In the genomic region with DNA sequence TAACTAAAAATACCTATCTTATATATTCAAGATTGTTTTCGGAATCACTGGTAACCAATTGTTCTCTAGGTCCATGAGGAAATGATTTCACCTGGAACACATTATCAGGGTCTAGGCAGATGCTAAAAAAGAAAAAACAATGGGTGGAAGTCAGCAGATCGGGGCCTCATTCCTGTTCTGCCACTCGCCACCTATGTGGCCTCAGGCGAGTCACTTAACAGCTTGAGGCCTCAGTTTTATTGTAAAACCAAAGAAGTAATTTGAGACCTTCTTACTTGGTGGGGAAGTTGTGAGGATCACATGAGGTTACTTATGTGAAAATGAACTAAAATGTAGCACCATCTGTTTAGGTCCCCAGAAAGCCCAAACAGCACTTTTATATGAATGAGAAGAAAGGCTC, we compare ENCODE assay signal across 13 cellular contexts. TPM values are rescaled to one million over a fixed set of nuclear protein-coding genes. Genes with fewer than 3 reads are reported as not detected.
A peak's percentile ranks its signal among the peaks of the same experiment; 100 is the strongest.
DNase-seq lines count a peak whose midpoint lies in the region; ATAC-seq and TF ChIP-seq lines count a peak whose summit lies in the region.
"Had no signal": no experiment of that assay in that cellular context is flagged by ENCODE, and none has a peak within 500 bp of the region (broad histone marks: within the 10 kb centered on the region; RNA-seq: fewer than 3 reads in every experiment).

No MANE protein-coding gene starts in this region.

- peaks cover 10 to 17% of the 10 kb centered on the region in 2 donors for H3K4me1 Mint-ChIP-seq in natural killer cell treated with Interleukin-12 subunit alpha and Interleukin-12 subunit beta and Interleukin-15 and Interleukin-18, amount 100 ng/mL, for 72 hours (ENCODE audit: low read depth in 2 of 2)
- peaks cover 16% of the 10 kb centered on the region for H3K4me1 Mint-ChIP-seq in CD8-positive, alpha-beta T cell (ENCODE audit: low read depth)

- CTCF ChIA-PET in CD8-positive, alpha-beta T cell (lab: Charles Lee): no interaction called here

- DNase-seq in DMS 273 (lab: John Stamatoyannopoulos, UW; ENCODE audit: unreplicated experiment): peak; percentile 82
- DNase-seq in H7: peak; percentile 58
- DNase-seq in NCI-H69 (lab: John Stamatoyannopoulos, UW): peak; percentile 85
- peak; percentile 15 for DNase-seq in iris pigment epithelial cell (ENCODE audit: low read depth)
- DNase-seq in natural killer cell treated with Interleukin-12 subunit alpha and Interleukin-12 subunit beta and Interleukin-15 and Interleukin-18, amount 100 ng/mL, for 72 hours (ENCODE audit: low spot score): no peak
- no peak for DNase-seq in CD8-positive, alpha-beta T cell
- DNase-seq: amygdala, C1 segment of cervical spinal cord, esophagus squamous epithelium had no signal

- no peak for ATAC-seq in natural killer cell treated with Interleukin-12 subunit alpha and Interleukin-12 subunit beta and Interleukin-15 and Interleukin-18, amount 100 ng/mL, for 72 hours
- ATAC-seq in SK-N-SH treated with all-trans-retinoic acid at 6 μM for 48 hours (no peak), GM18517 (IDR thresholded peaks at IDR 0.05; ENCODE audit: unreplicated experiment) (no peak)
- ATAC-seq in CD8-positive, alpha-beta T cell: no peak

- no peak overlapping the region for H3K4me3 Mint-ChIP-seq in natural killer cell treated with Interleukin-12 subunit alpha and Interleukin-12 subunit beta and Interleukin-15 and Interleukin-18, amount 100 ng/mL, for 72 hours
- no peak overlapping the region for H3K4me3 Mint-ChIP-seq in CD8-positive, alpha-beta T cell
- H3K4me3 Mint-ChIP-seq: stimulated activated naive CD8-positive, alpha-beta T cell treated with anti-CD3 and anti-CD28 coated beads, Interleukin-15, Interleukin-2, amounts not matched to agents 100 ng/mL and 50 ng/mL, for 24 hours had no signal

- H3K36me3 ChIP-seq in H7 (replicated peaks; ENCODE audit: control insufficient read depth, insufficient read depth, low read length): no peaks in the 10 kb centered on the region; the same call in 1 of the 2 replicates
- no peaks in the 10 kb centered on the region for H3K36me3 ChIP-seq in CD8-positive, alpha-beta T cell (ENCODE audit: insufficient read depth, low read length)
- H3K36me3 ChIP-seq: esophagus squamous epithelium had no signal

- H3K27me3 Mint-ChIP-seq in natural killer cell treated with Interleukin-12 subunit alpha and Interleukin-12 subunit beta and Interleukin-15 and Interleukin-18, amount 100 ng/mL, for 72 hours: peaks cover 0 to 10% of the 10 kb centered on the region in 2 donors
- H3K27me3 Mint-ChIP-seq in CD8-positive, alpha-beta T cell (ENCODE audit: low read depth): no peaks in the 10 kb centered on the region
- H3K27me3 Mint-ChIP-seq: stimulated activated naive CD8-positive, alpha-beta T cell treated with anti-CD3 and anti-CD28 coated beads, Interleukin-15, Interleukin-2, amounts not matched to agents 100 ng/mL and 50 ng/mL, for 24 hours had no signal

- no peaks in the 10 kb centered on the region for H3K27me3 ChIP-seq in H7 (ENCODE audit: control insufficient read depth, insufficient read depth, low read length)
- H3K27me3 ChIP-seq in CD8-positive, alpha-beta T cell (ENCODE audit: insufficient read depth, low read length): no peaks in the 10 kb centered on the region
- H3K27me3 ChIP-seq: esophagus squamous epithelium, hepatocyte had no signal

- POLR2A ChIA-PET in CD8-positive, alpha-beta T cell (lab: Charles Lee): interaction anchor here (0.6 kb wide), 1 partner anchor 152 kb away, joined by 4 read pairs; no protein-coding TSS in a partner anchor

- H3K9me3 Mint-ChIP-seq in natural killer cell treated with Interleukin-12 subunit alpha and Interleukin-12 subunit beta and Interleukin-15 and Interleukin-18, amount 100 ng/mL, for 72 hours: no peaks in the 10 kb centered on the region
- H3K9me3 Mint-ChIP-seq in CD8-positive, alpha-beta T cell: no peaks in the 10 kb centered on the region
- H3K9me3 Mint-ChIP-seq: stimulated activated naive CD8-positive, alpha-beta T cell treated with anti-CD3 and anti-CD28 coated beads, Interleukin-15, Interleukin-2, amounts not matched to agents 100 ng/mL and 50 ng/mL, for 24 hours had no signal

- H3K36me3 Mint-ChIP-seq in natural killer cell treated with Interleukin-12 subunit alpha and Interleukin-12 subunit beta and Interleukin-15 and Interleukin-18, amount 100 ng/mL, for 72 hours: no peaks in the 10 kb centered on the region
- H3K36me3 Mint-ChIP-seq in CD8-positive, alpha-beta T cell: no peaks in the 10 kb centered on the region

- no peak overlapping the region for H3K27ac ChIP-seq in CD8-positive, alpha-beta T cell (ENCODE audit: low read depth, low read length)
- H3K27ac ChIP-seq: hepatocyte had no signal

- intact Hi-C loops in CD8-positive, alpha-beta T cell (cut with DNase I, micrococcal nuclease): no loop called here

- H3K27ac Mint-ChIP-seq in natural killer cell treated with Interleukin-12 subunit alpha and Interleukin-12 subunit beta and Interleukin-15 and Interleukin-18, amount 100 ng/mL, for 72 hours: no peak overlapping the region
- no peak overlapping the region for H3K27ac Mint-ChIP-seq in CD8-positive, alpha-beta T cell

- TF ChIP-seq CTCF in CD8-positive, alpha-beta T cell (IDR thresholded peaks at IDR 0.05): no peak

- H3K9me3 ChIP-seq in CD8-positive, alpha-beta T cell (ENCODE audit: low read length): no peaks in the 10 kb centered on the region
- H3K9me3 ChIP-seq: esophagus squamous epithelium had no signal

- no peak overlapping the region for H3K4me3 ChIP-seq in H7 (ENCODE audit: insufficient read depth, low read depth, low read length)
- H3K4me3 ChIP-seq in CD8-positive, alpha-beta T cell (ENCODE audit: low read depth, low read length): no peak overlapping the region
- H3K4me3 ChIP-seq: esophagus squamous epithelium, hepatocyte had no signal

- no peaks in the 10 kb centered on the region for H3K4me1 ChIP-seq in CD8-positive, alpha-beta T cell (ENCODE audit: insufficient read depth, low read length)

TF ChIP-seq in SK-N-SH treated with all-trans-retinoic acid at 6 μM for 48 hours, 23 proteins besides CTCF, POLR2A, EP300 and RAD21 (continues in another document):
- TF ChIP-seq, protein P1, sequence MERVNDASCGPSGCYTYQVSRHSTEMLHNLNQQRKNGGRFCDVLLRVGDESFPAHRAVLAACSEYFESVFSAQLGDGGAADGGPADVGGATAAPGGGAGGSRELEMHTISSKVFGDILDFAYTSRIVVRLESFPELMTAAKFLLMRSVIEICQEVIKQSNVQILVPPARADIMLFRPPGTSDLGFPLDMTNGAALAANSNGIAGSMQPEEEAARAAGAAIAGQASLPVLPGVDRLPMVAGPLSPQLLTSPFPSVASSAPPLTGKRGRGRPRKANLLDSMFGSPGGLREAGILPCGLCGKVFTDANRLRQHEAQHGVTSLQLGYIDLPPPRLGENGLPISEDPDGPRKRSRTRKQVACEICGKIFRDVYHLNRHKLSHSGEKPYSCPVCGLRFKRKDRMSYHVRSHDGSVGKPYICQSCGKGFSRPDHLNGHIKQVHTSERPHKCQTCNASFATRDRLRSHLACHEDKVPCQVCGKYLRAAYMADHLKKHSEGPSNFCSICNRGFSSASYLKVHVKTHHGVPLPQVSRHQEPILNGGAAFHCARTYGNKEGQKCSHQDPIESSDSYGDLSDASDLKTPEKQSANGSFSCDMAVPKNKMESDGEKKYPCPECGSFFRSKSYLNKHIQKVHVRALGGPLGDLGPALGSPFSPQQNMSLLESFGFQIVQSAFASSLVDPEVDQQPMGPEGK (CRISPR knock-in tag; IDR thresholded peaks at IDR 0.05; ENCODE audit: borderline replicate concordance): no peak
- TF ChIP-seq TOX (CRISPR knock-in tag; IDR thresholded peaks at IDR 0.05; ENCODE audit: borderline replicate concordance) (no peak), TCF4 (CRISPR knock-in tag; IDR thresholded peaks at IDR 0.05; ENCODE audit: borderline replicate concordance) (no peak)

RNA-seq across cellular contexts. Expression of gene RNASE10, which starts 6.2 kb away (rescaled TPM):
- not detected in 2 replicates for total RNA-seq in H7 (2014; rRNA removed; shearing (Covaris generic))
- under 1 TPM; 0.50 to 0.75 TPM for total RNA-seq in natural killer cell treated with Interleukin-12 subunit alpha and Interleukin-12 subunit beta and Interleukin-15 and Interleukin-18, amount 100 ng/mL, for 72 hours
- total RNA-seq in CD8-positive, alpha-beta T cell: under 1 TPM in 1 of 2 experiments, not detected in 1; 0.27 TPM
- total RNA-seq: esophagus squamous epithelium, hepatocyte had no signal

RNA-seq across cellular contexts. Expression of gene PNP, which starts 29.9 kb away (rescaled TPM):
- 244 and 255 TPM in 2 replicates for total RNA-seq in H7 (2014; rRNA removed; shearing (Covaris generic))
- total RNA-seq in natural killer cell treated with Interleukin-12 subunit alpha and Interleukin-12 subunit beta and Interleukin-15 and Interleukin-18, amount 100 ng/mL, for 72 hours: 100 to 1,000 TPM; 124 to 199 TPM
- total RNA-seq in CD8-positive, alpha-beta T cell: 10 to 100 TPM; 59.6 to 62.1 TPM

RNA-seq across cellular contexts. Expression of gene PIP4P1, which starts 37.9 kb away (rescaled TPM):
- total RNA-seq in H7 (2014; rRNA removed; shearing (Covaris generic)): 33.6 and 36.1 TPM in 2 replicates
- total RNA-seq in natural killer cell treated with Interleukin-12 subunit alpha and Interleukin-12 subunit beta and Interleukin-15 and Interleukin-18, amount 100 ng/mL, for 72 hours: 10 to 100 TPM; 33.3 to 34.5 TPM
- 100 to 1,000 TPM in 1 of 2 experiments, 10 to 100 TPM in 1; 87.7 to 105 TPM for total RNA-seq in CD8-positive, alpha-beta T cell

RNA-seq across cellular contexts. Expression of gene APEX1, which starts 44.1 kb away (rescaled TPM):
- total RNA-seq in H7 (2014; rRNA removed; shearing (Covaris generic)): 87.1 and 106 TPM in 2 replicates
- 100 to 1,000 TPM; 130 to 151 TPM for total RNA-seq in natural killer cell treated with Interleukin-12 subunit alpha and Interleukin-12 subunit beta and Interleukin-15 and Interleukin-18, amount 100 ng/mL, for 72 hours
- total RNA-seq in CD8-positive, alpha-beta T cell: 100 to 1,000 TPM; 120 to 123 TPM

RNA-seq across cellular contexts. Expression of gene OSGEP, which starts 44.5 kb away (rescaled TPM):
- 58.4 and 62.6 TPM in 2 replicates for total RNA-seq in H7 (2014; rRNA removed; shearing (Covaris generic))
- total RNA-seq in natural killer cell treated with Interleukin-12 subunit alpha and Interleukin-12 subunit beta and Interleukin-15 and Interleukin-18, amount 100 ng/mL, for 72 hours: 10 to 100 TPM; 43.1 to 78.0 TPM
- total RNA-seq in CD8-positive, alpha-beta T cell: 10 to 100 TPM; 40.7 to 47.4 TPM

Comparison
In these comparisons a context has a peak if more than half of its experiments do, and no peak if none do; other contexts are left out.
1. DNase-seq: peak in DMS 273 (single experiment), H7 (single experiment), NCI-H69 (single experiment) and iris pigment epithelial cell (single experiment); none in natural killer cell treated with Interleukin-12 subunit alpha and Interleukin-12 subunit beta and Interleukin-15 and Interleukin-18, amount 100 ng/mL, for 72 hours (single experiment) and CD8-positive, alpha-beta T cell (0 of 7).